Comparison of ENCODE assay signal across 1 cellular context in the genomic region with DNA sequence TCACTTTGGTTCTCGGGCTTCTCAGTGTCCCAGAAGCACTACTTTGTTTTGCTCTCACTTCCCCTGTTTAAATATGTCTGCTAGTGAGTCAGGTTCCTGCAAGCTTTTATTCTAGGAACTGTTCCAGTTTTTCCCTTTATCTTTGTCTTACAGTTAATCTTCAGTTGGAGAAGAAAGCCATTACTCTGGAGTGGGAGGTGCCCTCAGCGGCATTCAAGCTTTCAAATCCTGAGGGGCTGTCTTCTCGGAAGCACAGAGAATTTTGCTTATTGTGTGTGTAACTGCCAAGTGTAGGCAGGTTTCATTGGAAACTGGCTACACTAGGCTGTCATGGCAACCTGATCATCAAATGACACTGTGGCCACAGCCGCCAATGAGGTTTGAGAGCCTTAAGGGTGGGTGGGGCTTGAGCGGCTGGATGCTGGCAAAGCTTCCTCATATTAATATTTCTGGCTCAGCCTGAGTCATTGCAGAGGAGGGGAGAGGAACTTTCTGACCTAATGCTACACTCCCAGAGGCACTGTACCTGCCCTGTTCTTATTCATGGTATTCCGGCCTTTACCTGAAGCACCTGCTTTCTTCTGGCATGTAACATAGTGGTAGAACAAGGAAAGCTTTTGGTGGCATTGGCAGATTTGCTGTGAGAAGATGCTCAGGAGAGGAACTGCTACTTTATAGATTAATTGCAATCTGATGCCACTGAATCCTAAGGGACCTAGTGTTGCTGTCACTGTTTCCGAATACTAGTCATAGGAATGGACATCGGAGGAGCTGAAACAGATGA.
TF ChIP-seq lines count a peak whose summit lies in the region.

No MANE protein-coding gene starts in this region.

TF ChIP-seq in SK-N-SH, 30 proteins besides CTCF, POLR2A, EP300 and RAD21 (continued from another document):
- TF ChIP-seq CHD2 (IDR thresholded peaks at IDR 0.05; ENCODE audit: low read length, partially characterized antibody), result no peak
